8 cellular contexts compared by ENCODE assay signal in genomic region chr22:46335201-46336118, GRCh38. TPM values are rescaled to one million over a fixed set of nuclear protein-coding genes. Genes with fewer than 3 reads are reported as not detected.
DNase-seq lines count a peak whose midpoint lies in the region; ATAC-seq and TF ChIP-seq lines count a peak whose summit lies in the region.

TSS of gene TRMU (plus strand) at chr22:46335714. CDS start at chr22:46335765, 51 bp downstream.

- peak within 1 kb of the TSS; percentile 87 for H3K4me3 ChIP-seq in CD4-positive, CD25-positive, alpha-beta regulatory T cell (ENCODE audit: low read depth, low read length)
- peak within 1 kb of the TSS; percentile 96 for H3K4me3 ChIP-seq in HL-60 (replicated peaks; ENCODE audit: insufficient read depth, low read length)
- H3K4me3 ChIP-seq in esophagus (ENCODE audit: low read depth in 1 of 2, low read length in 2 of 2) = peak within 1 kb of the TSS; percentile 91 to 95
- peak within 1 kb of the TSS; percentile 63 for H3K4me3 ChIP-seq in mucosa of stomach (ENCODE audit: low read length)

- peaks cover 5 to 46% (median 27%) of the 10 kb centered on the region in 4 donors for H3K4me1 Mint-ChIP-seq in CD4-positive, CD25-positive, alpha-beta regulatory T cell

- no peak for TF ChIP-seq CTCF in HL-60 (IDR thresholded peaks at IDR 0.05; ENCODE audit: insufficient read depth, low read length)

- peaks cover 26% of the 10 kb centered on the region for H3K36me3 ChIP-seq in CD4-positive, CD25-positive, alpha-beta regulatory T cell (ENCODE audit: control insufficient read depth, insufficient read depth, low read length)
- H3K36me3 ChIP-seq in esophagus (ENCODE audit: control insufficient read depth in 2 of 2, insufficient read depth in 2 of 2, low read length in 1 of 2) (peaks cover 5 to 10% of the 10 kb centered on the region in 2 donors), mucosa of stomach (ENCODE audit: control insufficient read depth, insufficient read depth, low read length) (no peaks in the 10 kb centered on the region)

- H3K4me1 ChIP-seq in CD4-positive, CD25-positive, alpha-beta regulatory T cell (ENCODE audit: control insufficient read depth, insufficient read depth, low read length, poor library complexity, severe bottlenecking) = peaks cover 17% of the 10 kb centered on the region
- H3K4me1 ChIP-seq in esophagus (ENCODE audit: control insufficient read depth in 2 of 2, insufficient read depth in 2 of 2, low read length in 1 of 2) (peaks cover 5 to 6% of the 10 kb centered on the region in 2 donors), mucosa of stomach (ENCODE audit: control insufficient read depth, insufficient read depth, low read length) (peaks cover 8% of the 10 kb centered on the region)

- no peaks in the 10 kb centered on the region for H3K27me3 Mint-ChIP-seq in CD4-positive, CD25-positive, alpha-beta regulatory T cell

- H3K27me3 ChIP-seq in CD4-positive, CD25-positive, alpha-beta regulatory T cell (ENCODE audit: control insufficient read depth, insufficient read depth, low read length) = no peaks in the 10 kb centered on the region
- H3K27me3 ChIP-seq in HL-60 (ENCODE audit: insufficient read depth, poor library complexity, severe bottlenecking) (no peaks in the 10 kb centered on the region), esophagus (ENCODE audit: control insufficient read depth in 1 of 2, insufficient read depth in 2 of 2, low read length in 2 of 2) (no peaks in the 10 kb centered on the region), mucosa of stomach (ENCODE audit: control insufficient read depth, insufficient read depth, low read length) (no peaks in the 10 kb centered on the region)

- peak within 1 kb of the TSS; percentile 92 to 96 (median 93) for H3K27ac Mint-ChIP-seq in CD4-positive, CD25-positive, alpha-beta regulatory T cell

- H3K9me3 ChIP-seq in CD4-positive, CD25-positive, alpha-beta regulatory T cell (ENCODE audit: control insufficient read depth in 2 of 2, low read length in 2 of 2) = no peaks in the 10 kb centered on the region
- no peaks in the 10 kb centered on the region for H3K9me3 ChIP-seq in esophagus (ENCODE audit: control insufficient read depth in 2 of 2, insufficient read depth in 1 of 2, low read depth in 1 of 2, low read length in 1 of 2)
- no peaks in the 10 kb centered on the region for H3K9me3 ChIP-seq in mucosa of stomach (ENCODE audit: control insufficient read depth, low read length)

- ATAC-seq in CD4-positive, CD25-positive, alpha-beta regulatory T cell (ENCODE audit: low read depth in 2 of 2) = peak; percentile 81 to 84
- ATAC-seq in GM19397 (IDR thresholded peaks at IDR 0.05; ENCODE audit: unreplicated experiment) = peak; percentile 88

- H3K4me3 Mint-ChIP-seq in CD4-positive, CD25-positive, alpha-beta regulatory T cell = peak within 1 kb of the TSS; percentile 88 to 99 (median 96)

- DNase-seq in CD4-positive, CD25-positive, alpha-beta regulatory T cell = peak; percentile 64 to 91 (median 70)
- peak; percentile 82 to 91 for DNase-seq in HL-60 (ENCODE audit: low read depth in 1 of 2, low spot score in 1 of 2)
- DNase-seq in OCI-M1 (lab: John Stamatoyannopoulos, UW) = peak; percentile 91
- peak; percentile 78 for DNase-seq in activated T-cell treated with anti-CD3 and anti-CD28 coated beads, Interleukin-2, amount 50 U/mL, for 1 hour
- DNase-seq in stimulated activated CD8-positive, alpha-beta memory T cell treated with anti-CD3 and anti-CD28 coated beads, Interleukin-4, amount 100 ng/mL, for 48 hours = peak; percentile 85

- H3K9me3 Mint-ChIP-seq in CD4-positive, CD25-positive, alpha-beta regulatory T cell = no peaks in the 10 kb centered on the region

- peak within 1 kb of the TSS; percentile 92 for H3K9ac ChIP-seq in mucosa of stomach (ENCODE audit: low read length)

- H3K27ac ChIP-seq in CD4-positive, CD25-positive, alpha-beta regulatory T cell (ENCODE audit: insufficient read depth, low read length, poor library complexity, severe bottlenecking) = peak within 1 kb of the TSS; percentile 73
- peak within 1 kb of the TSS; percentile 82 for H3K27ac ChIP-seq in HL-60 (replicated peaks)
- peak within 1 kb of the TSS; percentile 88 to 92 for H3K27ac ChIP-seq in esophagus (ENCODE audit: low read depth in 2 of 2, low read length in 1 of 2)

- 1 to 2% methylated on average over 60 to 93 of the region's 93 CpGs for WGBS in esophagus, 2 donors

- H3K36me3 Mint-ChIP-seq in CD4-positive, CD25-positive, alpha-beta regulatory T cell = peaks cover 30% of the 10 kb centered on the region

RNA-seq across cellular contexts. Expression of gene TRMU, which starts in this region (rescaled TPM):
- total RNA-seq in CD4-positive, CD25-positive, alpha-beta regulatory T cell = 63.3 TPM
- 10 to 100 TPM; 11.0 to 17.8 (median 16.4) TPM for polyA plus RNA-seq in CD4-positive, CD25-positive, alpha-beta regulatory T cell
- 10 to 100 TPM; 24.3 to 32.4 TPM for polyA plus RNA-seq in esophagus

Comparison
In these comparisons a context has a peak if more than half of its experiments do, and no peak if none do; other contexts are left out.
1. Peak in every context shown above with its lines: DNase-seq, ATAC-seq, H3K4me3 ChIP-seq and H3K27ac ChIP-seq.